8 cellular contexts compared by ENCODE assay signal in the genomic region with DNA sequence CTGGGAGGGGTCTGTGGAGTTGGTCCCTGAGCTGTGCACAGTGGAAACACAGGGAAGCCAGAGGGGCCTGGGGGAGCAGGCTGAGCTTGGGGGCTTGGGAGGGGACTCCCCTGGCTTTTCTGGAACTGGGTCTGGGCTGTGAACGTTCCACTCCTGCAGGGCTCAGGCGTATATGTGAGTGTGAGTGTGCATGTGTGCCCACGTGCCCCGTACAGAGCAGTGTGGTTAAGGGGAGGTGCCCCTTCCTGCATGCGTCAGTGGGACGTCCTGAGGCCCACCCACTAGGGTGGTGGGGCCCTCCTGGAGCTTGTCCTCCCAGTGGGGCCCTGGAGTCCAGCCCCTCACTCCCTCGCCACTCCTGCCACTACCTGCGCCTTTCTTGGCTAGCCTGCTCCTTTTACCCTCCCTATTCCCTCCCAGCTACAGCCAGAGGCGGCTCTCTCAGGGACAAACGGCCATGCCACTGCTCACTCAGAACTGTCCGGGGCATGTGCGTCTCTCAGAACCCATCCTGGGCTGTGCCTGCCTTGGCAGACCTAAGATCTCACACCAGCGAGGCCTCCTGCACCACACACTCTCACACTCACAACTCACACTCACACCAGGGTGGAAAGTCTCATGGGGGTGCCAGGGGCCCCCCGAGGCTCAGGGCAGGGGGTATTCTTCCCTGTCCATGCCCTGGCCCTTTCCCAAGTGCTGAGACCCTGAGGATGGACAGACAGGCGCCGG. TPM values are rescaled to one million over a fixed set of nuclear protein-coding genes. Genes with fewer than 3 reads are reported as not detected.
DNase-seq lines count a peak whose midpoint lies in the region; ATAC-seq and TF ChIP-seq lines count a peak whose summit lies in the region.
"Not testable (repeated sequence)": the region's sequence is repeated elsewhere in the genome, so short reads cannot be mapped to it uniquely, and the experiment has no call there.

No MANE protein-coding gene starts in this region.

- H3K4me3 ChIP-seq in BLaER1, coronary artery: not testable (repeated sequence)

- not testable (repeated sequence) for H3K36me3 Mint-ChIP-seq in activated B cell treated with CpG ODN at 0.5 μM for 24 hours (ENCODE audit: low read depth); memory B cell
- H3K36me3 Mint-ChIP-seq in stimulated activated naive B cell treated with anti-CD40 and anti-IgM and Interleukin-4, amounts not matched to agents 10 μg/mL and 1 μg/mL and 100 μg/mL, for 72 hours = peaks cover 10 to 13% of the 10 kb centered on the region in 2 donors

- not testable (repeated sequence) for H3K36me3 ChIP-seq in BLaER1

- peaks cover 57% of the 10 kb centered on the region for H3K4me1 Mint-ChIP-seq in activated B cell treated with CpG ODN at 0.5 μM for 24 hours
- H3K4me1 Mint-ChIP-seq in memory B cell = peaks cover 25% of the 10 kb centered on the region
- peaks cover 34 to 61% of the 10 kb centered on the region in 2 donors for H3K4me1 Mint-ChIP-seq in stimulated activated naive B cell treated with anti-CD40 and anti-IgM and Interleukin-4, amounts not matched to agents 10 μg/mL and 1 μg/mL and 100 μg/mL, for 72 hours

- H3K27me3 Mint-ChIP-seq in activated B cell treated with CpG ODN at 0.5 μM for 24 hours; memory B cell; stimulated activated naive B cell treated with anti-CD40 and anti-IgM and Interleukin-4, amounts not matched to agents 10 μg/mL and 1 μg/mL and 100 μg/mL, for 72 hours: not testable (repeated sequence)

- 0 out of 2 replicates have a peak overlapping the region, but pooled peaks have one; percentile 18 for H3K27ac ChIP-seq in BLaER1
- not testable (repeated sequence) for H3K27ac ChIP-seq in coronary artery

- H4K20me1 ChIP-seq in BLaER1 = not testable (repeated sequence)

- TF ChIP-seq CTCF in activated B cell treated with CpG ODN at 0.5 μM for 24 hours (IDR thresholded peaks at IDR 0.05); coronary artery (IDR thresholded peaks at IDR 0.05): not testable (repeated sequence)

- intact Hi-C loops in activated B cell treated with CpG ODN at 0.5 μM for 24 hours (cut with micrococcal nuclease) = not testable (repeated sequence)

- H3K9me3 Mint-ChIP-seq in activated B cell treated with CpG ODN at 0.5 μM for 24 hours, memory B cell: not testable (repeated sequence)
- H3K9me3 Mint-ChIP-seq in stimulated activated naive B cell treated with anti-CD40 and anti-IgM and Interleukin-4, amounts not matched to agents 10 μg/mL and 1 μg/mL and 100 μg/mL, for 72 hours = peaks cover 5 to 13% of the 10 kb centered on the region in 2 donors

- H3K4me3 Mint-ChIP-seq in activated B cell treated with CpG ODN at 0.5 μM for 24 hours = not testable (repeated sequence)
- peak overlapping the region; percentile 84 for H3K4me3 Mint-ChIP-seq in memory B cell
- peak overlapping the region; percentile 52 to 56 for H3K4me3 Mint-ChIP-seq in stimulated activated naive B cell treated with anti-CD40 and anti-IgM and Interleukin-4, amounts not matched to agents 10 μg/mL and 1 μg/mL and 100 μg/mL, for 72 hours

- POLR2A ChIA-PET in activated B cell treated with CpG ODN at 0.5 μM for 24 hours (lab: Charles Lee) = not testable (repeated sequence)

- H3K9ac ChIP-seq in BLaER1 = not testable (repeated sequence)

- peaks cover 21% of the 10 kb centered on the region for H3K4me1 ChIP-seq in BLaER1

- H3K27ac Mint-ChIP-seq in activated B cell treated with CpG ODN at 0.5 μM for 24 hours = peak overlapping the region; percentile 91
- peak overlapping the region; percentile 94 for H3K27ac Mint-ChIP-seq in memory B cell
- peak overlapping the region; percentile 97 for H3K27ac Mint-ChIP-seq in stimulated activated naive B cell treated with anti-CD40 and anti-IgM and Interleukin-4, amounts not matched to agents 10 μg/mL and 1 μg/mL and 100 μg/mL, for 72 hours

- DNase-seq in NAMALWA (ENCODE audit: low spot score) (peak; percentile 24), activated B cell treated with CpG ODN at 0.5 μM for 24 hours (peak; percentile 16), coronary artery (ENCODE audit: low spot score) (peak; percentile 24), memory B cell (ENCODE audit: low spot score in 2 of 2) (peak; percentile 25 to 33)
- not testable (repeated sequence) for DNase-seq in stimulated activated naive B cell treated with anti-CD40 and anti-IgM and Interleukin-4, amounts not matched to agents 10 μg/mL and 1 μg/mL and 100 μg/mL, for 72 hours

- H3K27me3 ChIP-seq in BLaER1 = not testable (repeated sequence)

- ATAC-seq in GM18867 (IDR thresholded peaks at IDR 0.05; ENCODE audit: unreplicated experiment) = peak; percentile 14
- peak; percentile 12 for ATAC-seq in HG02642 (IDR thresholded peaks at IDR 0.05; ENCODE audit: poor library complexity, unreplicated experiment)
- ATAC-seq in activated B cell treated with CpG ODN at 0.5 μM for 24 hours (ENCODE audit: low read depth) = peak; percentile 85
- ATAC-seq in memory B cell (ENCODE audit: low read depth) = peak; percentile 93
- peak; percentile 82 to 85 for ATAC-seq in stimulated activated naive B cell treated with anti-CD40 and anti-IgM and Interleukin-4, amounts not matched to agents 10 μg/mL and 1 μg/mL and 100 μg/mL, for 72 hours (replicated peaks)

- peak overlapping the region; percentile 36 for H3K4me2 ChIP-seq in BLaER1

- H3K9me3 ChIP-seq in BLaER1 = not testable (repeated sequence)

- CTCF ChIA-PET in activated B cell treated with CpG ODN at 0.5 μM for 24 hours (lab: Charles Lee) = not testable (repeated sequence)

RNA-seq across cellular contexts. Expression of gene TMEM121, which starts 59.9 kb away (rescaled TPM):
- 0.95 and 1.6 TPM in 2 replicates for total RNA-seq in activated B cell treated with CpG ODN at 0.5 μM for 24 hours

Comparison
In these comparisons a context has a peak if more than half of its experiments do, and no peak if none do; other contexts are left out.
1. ATAC-seq: peak in every context shown above with its lines; median percentile 93 in memory B cell; 85 in activated B cell treated with CpG ODN at 0.5 μM for 24 hours; 84 in stimulated activated naive B cell treated with anti-CD40 and anti-IgM and Interleukin-4, amounts not matched to agents 10 μg/mL and 1 μg/mL and 100 μg/mL, for 72 hours; 14 in GM18867; 12 in HG02642.